19 cellular contexts compared by ENCODE assay signal in genomic region chr20:62557425-62557824, GRCh38.
DNase-seq lines count a peak whose midpoint lies in the region; ATAC-seq, FAIRE-seq and TF ChIP-seq lines count a peak whose summit lies in the region.
"Had no signal": no experiment of that assay in that cellular context is flagged by ENCODE, and none has a peak within 500 bp of the region (broad histone marks: within the 10 kb centered on the region; RNA-seq: fewer than 3 reads in every experiment).

No MANE protein-coding gene starts in this region.

- H3K4me3 ChIP-seq in BLaER1 (no peak overlapping the region), right atrium auricular region (peak overlapping the region in 1 of 2 donors; percentile 21)
- no peak overlapping the region for H3K4me3 ChIP-seq in effector memory CD4-positive, alpha-beta T cell (ENCODE audit: insufficient read depth, low read depth, low read length, poor library complexity, severe bottlenecking)
- H3K4me3 ChIP-seq: hepatocyte had no signal

- H3K27ac ChIP-seq in BLaER1 (no peak overlapping the region), right atrium auricular region (peak overlapping the region; percentile 91 to 92)
- H3K27ac ChIP-seq in effector memory CD4-positive, alpha-beta T cell (ENCODE audit: insufficient read depth, low read length, poor library complexity, severe bottlenecking), result no peak overlapping the region
- H3K27ac ChIP-seq: hepatocyte, VCaP had no signal

- H3K4me2 ChIP-seq in BLaER1, result peak overlapping the region; percentile 93
- H3K4me2 ChIP-seq: hepatocyte had no signal

- H4K20me1 ChIP-seq in BLaER1, result peaks cover 37% of the 10 kb centered on the region; the same call in 1 of the 2 replicates

- no peak for FAIRE-seq in H54 (lab: Jason Lieb, UNC)
- FAIRE-seq: kidney had no signal

- H3K9ac ChIP-seq in BLaER1, result no peak overlapping the region

- TF ChIP-seq CTCF in right atrium auricular region (IDR thresholded peaks at IDR 0.05), result no peak

- H3K27me3 ChIP-seq in BLaER1 (peaks cover 32% of the 10 kb centered on the region), right atrium auricular region (no peaks in the 10 kb centered on the region)
- H3K27me3 ChIP-seq in effector memory CD4-positive, alpha-beta T cell (replicated peaks; ENCODE audit: control insufficient read depth, insufficient read depth, low read length, poor library complexity, severe bottlenecking), result peaks cover 19% of the 10 kb centered on the region

- no peaks in the 10 kb centered on the region for H3K9me3 ChIP-seq in BLaER1
- no peaks in the 10 kb centered on the region for H3K9me3 ChIP-seq in right atrium auricular region
- H3K9me3 ChIP-seq in effector memory CD4-positive, alpha-beta T cell (ENCODE audit: control insufficient read depth, low read length), result no peaks in the 10 kb centered on the region

- DNase-seq in H54 (ENCODE audit: insufficient read length, low spot score) (peak; percentile 80), RPMI7951 (ENCODE audit: low read depth) (peak; percentile 78), right atrium auricular region (ENCODE audit: low spot score) (no peak)
- no peak for DNase-seq in effector memory CD4-positive, alpha-beta T cell
- no peak for DNase-seq in activated T-cell treated with anti-CD3 and anti-CD28 coated beads, Interleukin-2, amount 50 U/mL, for 1 hour
- DNase-seq: activated CD4-positive, alpha-beta memory T cell treated with anti-CD3 and anti-CD28 coated beads for 36 hours; activated naive CD8-positive, alpha-beta T cell treated with anti-CD3 and anti-CD28 coated beads, Interleukin-2, amount 10 ng/mL, durations not matched to agents 7 days and 5 days; activated T-cell treated with anti-CD3 and anti-CD28 coated beads, Interleukin-2, amount 50 U/mL, for 48 hours; caudate nucleus; Karpas-422; kidney; NCI-H1694 treated with DMSO at 0.1 percent for 48 hours; NCI-H510A treated with DMSO at 0.1 percent for 48 hours; occipital lobe had no signal

- H3K36me3 ChIP-seq in BLaER1 (no peaks in the 10 kb centered on the region), right atrium auricular region (peaks cover 59% of the 10 kb centered on the region)
- no peaks in the 10 kb centered on the region for H3K36me3 ChIP-seq in effector memory CD4-positive, alpha-beta T cell (ENCODE audit: control insufficient read depth, insufficient read depth, low read length)

- H3K4me1 ChIP-seq in BLaER1 (peaks cover 70% of the 10 kb centered on the region), right atrium auricular region (peaks cover 0 to 67% of the 10 kb centered on the region in 2 donors)
- H3K4me1 ChIP-seq in effector memory CD4-positive, alpha-beta T cell (ENCODE audit: control insufficient read depth, insufficient read depth, low read length, poor library complexity, severe bottlenecking), result no peaks in the 10 kb centered on the region

- ATAC-seq in HG03175 (IDR thresholded peaks at IDR 0.05; ENCODE audit: unreplicated experiment), result no peak
- ATAC-seq in HG02623 (IDR thresholded peaks at IDR 0.05; ENCODE audit: unreplicated experiment), result no peak

- TF ChIP-seq POLR2A in H54 (IDR thresholded peaks at IDR 0.05; ENCODE audit: low read depth, low read length), result no peak

Comparison
In these comparisons a context has a peak if more than half of its experiments do, and no peak if none do; other contexts are left out.
1. H3K27ac ChIP-seq: peak in right atrium auricular region (2 of 2); none in BLaER1 (single experiment) and effector memory CD4-positive, alpha-beta T cell (single experiment).
2. DNase-seq: peak in H54 (single experiment) and RPMI7951 (single experiment); none in right atrium auricular region (single experiment), effector memory CD4-positive, alpha-beta T cell (0 of 3) and activated T-cell treated with anti-CD3 and anti-CD28 coated beads, Interleukin-2, amount 50 U/mL, for 1 hour (single experiment).